14 cellular contexts compared by ENCODE assay signal in genomic region chr3:122014741-122015140, GRCh38. TPM values are rescaled to one million over a fixed set of nuclear protein-coding genes. Genes with fewer than 3 reads are reported as not detected.
DNase-seq lines count a peak whose midpoint lies in the region; ATAC-seq, FAIRE-seq and TF ChIP-seq lines count a peak whose summit lies in the region.
"Had no signal": no experiment of that assay in that cellular context is flagged by ENCODE, and none has a peak within 500 bp of the region (broad histone marks: within the 10 kb centered on the region; RNA-seq: fewer than 3 reads in every experiment).

No MANE protein-coding gene starts in this region.

- no peak overlapping the region for H3K4me3 ChIP-seq in SJCRH30

- DNase-seq in GM12892 (ENCODE audit: insufficient read length) (peak; percentile 33), glomerular visceral epithelial cell (ENCODE audit: extremely low spot score) (no peak), KBM-7 (no peak), SJCRH30 (no peak)
- no peak for DNase-seq in activated CD8-positive, alpha-beta memory T cell treated with anti-CD3 and anti-CD28 coated beads, Interleukin-2, amount 50 U/mL, for 4 hours
- DNase-seq: activated effector memory CD4-positive, alpha-beta T cell treated with Interleukin-2 at 50 U/mL for 16 hours; effector CD4-positive, alpha-beta T cell; HCEC 1CT; NCI-H146 had no signal

- H3K9me3 ChIP-seq in SJCRH30 (replicated peaks), result no peaks in the 10 kb centered on the region

- peak; percentile 99 for FAIRE-seq in GM12892 (lab: Jason Lieb, UNC)
- FAIRE-seq: islet of Langerhans had no signal

- no peaks in the 10 kb centered on the region for H3K27me3 ChIP-seq in SJCRH30

- no peak for TF ChIP-seq POLR2A in GM12892 (IDR thresholded peaks at IDR 0.05; ENCODE audit: low read depth, low read length)

- H3K27ac ChIP-seq in SJCRH30, result no peak overlapping the region

- in situ Hi-C loops in KBM-7 (cut with MboI; ENCODE audit: low pct_unique_long_range_greater_than_20kb, low sequenced_read_pairs), result no loop called here

- no peaks in the 10 kb centered on the region for H3K4me1 ChIP-seq in SJCRH30

- no peaks in the 10 kb centered on the region for H3K36me3 ChIP-seq in SJCRH30

- ATAC-seq in GM19035 (IDR thresholded peaks at IDR 0.05; ENCODE audit: unreplicated experiment) (peak; percentile 80), HG02763 (IDR thresholded peaks at IDR 0.05; ENCODE audit: unreplicated experiment) (peak; percentile 87), HG03575 (IDR thresholded peaks at IDR 0.05; ENCODE audit: extremely low read depth, insufficient number of reproducible peaks, low FRiP score, unreplicated experiment) (peak; percentile 54)

RNA-seq across cellular contexts. Expression of gene ILDR1, which starts 7.3 kb away (rescaled TPM):
- polyA plus RNA-seq in GM12892 (2012; ENCODE audit: missing spikeins), result 3.3 TPM
- not detected in 2 replicates for total RNA-seq in SJCRH30 (2014; rRNA removed; shearing (Covaris generic))
- total RNA-seq: SK-MEL-5 had no signal

RNA-seq across cellular contexts. Expression of gene CD86, which starts 40.4 kb away (rescaled TPM):
- polyA plus RNA-seq in GM12892 (2012; ENCODE audit: missing spikeins), result 21.2 TPM
- total RNA-seq in SJCRH30 (2014; rRNA removed; shearing (Covaris generic)), result not detected in 2 replicates
- total RNA-seq: SK-MEL-5 had no signal
